Comparison of ENCODE assay signal across 1 cellular context in the genomic region with DNA sequence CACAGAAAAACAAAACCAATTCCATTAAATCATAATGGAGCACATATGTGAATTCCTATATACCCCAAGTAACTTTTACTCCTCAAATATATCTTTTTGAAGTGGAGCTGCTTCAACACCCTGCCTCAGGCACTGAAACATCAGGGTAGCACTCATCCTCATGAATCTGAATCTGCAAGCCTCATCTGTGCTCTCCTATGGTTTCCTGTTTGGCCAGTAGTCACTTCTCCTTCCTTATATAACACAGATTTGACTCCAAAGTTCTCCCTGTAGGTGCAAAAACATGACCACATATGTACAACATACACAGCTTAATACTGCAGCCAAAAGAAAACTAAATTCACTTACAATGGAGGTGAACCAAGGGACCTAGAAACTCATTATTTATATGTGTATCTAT.
TF ChIP-seq lines count a peak whose summit lies in the region.

No MANE protein-coding gene starts in this region.

TF ChIP-seq in SK-N-SH treated with all-trans-retinoic acid at 6 μM for 48 hours, 23 proteins besides CTCF, POLR2A, EP300 and RAD21 (continued from another document):
- TF ChIP-seq TSHZ2 (CRISPR knock-in tag; IDR thresholded peaks at IDR 0.05) (no peak), CREB5 (CRISPR knock-in tag; IDR thresholded peaks at IDR 0.05; ENCODE audit: low read depth) (no peak), ARNTL (CRISPR knock-in tag; IDR thresholded peaks at IDR 0.05; ENCODE audit: borderline replicate concordance, low read depth) (no peak), RARB (CRISPR knock-in tag; IDR thresholded peaks at IDR 0.05) (no peak), ZC3H10 (CRISPR knock-in tag; IDR thresholded peaks at IDR 0.05) (no peak), OSR1 (CRISPR knock-in tag; IDR thresholded peaks at IDR 0.05) (no peak), TCF4 (CRISPR knock-in tag; IDR thresholded peaks at IDR 0.05; ENCODE audit: borderline replicate concordance) (no peak), ZNF8 (CRISPR knock-in tag; IDR thresholded peaks at IDR 0.05) (no peak), PPARA (CRISPR knock-in tag; IDR thresholded peaks at IDR 0.05; ENCODE audit: borderline replicate concordance) (no peak)
- TF ChIP-seq, protein P1, sequence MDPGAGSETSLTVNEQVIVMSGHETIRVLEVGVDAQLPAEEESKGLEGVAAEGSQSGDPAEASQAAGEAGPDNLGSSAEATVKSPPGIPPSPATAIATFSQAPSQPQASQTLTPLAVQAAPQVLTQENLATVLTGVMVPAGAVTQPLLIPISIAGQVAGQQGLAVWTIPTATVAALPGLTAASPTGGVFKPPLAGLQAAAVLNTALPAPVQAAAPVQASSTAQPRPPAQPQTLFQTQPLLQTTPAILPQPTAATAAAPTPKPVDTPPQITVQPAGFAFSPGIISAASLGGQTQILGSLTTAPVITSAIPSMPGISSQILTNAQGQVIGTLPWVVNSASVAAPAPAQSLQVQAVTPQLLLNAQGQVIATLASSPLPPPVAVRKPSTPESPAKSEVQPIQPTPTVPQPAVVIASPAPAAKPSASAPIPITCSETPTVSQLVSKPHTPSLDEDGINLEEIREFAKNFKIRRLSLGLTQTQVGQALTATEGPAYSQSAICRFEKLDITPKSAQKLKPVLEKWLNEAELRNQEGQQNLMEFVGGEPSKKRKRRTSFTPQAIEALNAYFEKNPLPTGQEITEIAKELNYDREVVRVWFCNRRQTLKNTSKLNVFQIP (CRISPR knock-in tag; IDR thresholded peaks at IDR 0.05; ENCODE audit: borderline replicate concordance, low read depth) = no peak
- TF ChIP-seq, protein P2, sequence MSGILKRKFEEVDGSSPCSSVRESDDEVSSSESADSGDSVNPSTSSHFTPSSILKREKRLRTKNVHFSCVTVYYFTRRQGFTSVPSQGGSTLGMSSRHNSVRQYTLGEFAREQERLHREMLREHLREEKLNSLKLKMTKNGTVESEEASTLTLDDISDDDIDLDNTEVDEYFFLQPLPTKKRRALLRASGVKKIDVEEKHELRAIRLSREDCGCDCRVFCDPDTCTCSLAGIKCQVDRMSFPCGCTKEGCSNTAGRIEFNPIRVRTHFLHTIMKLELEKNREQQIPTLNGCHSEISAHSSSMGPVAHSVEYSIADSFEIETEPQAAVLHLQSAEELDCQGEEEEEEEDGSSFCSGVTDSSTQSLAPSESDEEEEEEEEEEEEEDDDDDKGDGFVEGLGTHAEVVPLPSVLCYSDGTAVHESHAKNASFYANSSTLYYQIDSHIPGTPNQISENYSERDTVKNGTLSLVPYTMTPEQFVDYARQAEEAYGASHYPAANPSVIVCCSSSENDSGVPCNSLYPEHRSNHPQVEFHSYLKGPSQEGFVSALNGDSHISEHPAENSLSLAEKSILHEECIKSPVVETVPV (CRISPR knock-in tag; IDR thresholded peaks at IDR 0.05) = no peak
TF ChIP-seq in SK-N-SH treated with all-trans-retinoic acid at 6 μM for 48 hours: peak in this region for 0.
